In the genomic region with DNA sequence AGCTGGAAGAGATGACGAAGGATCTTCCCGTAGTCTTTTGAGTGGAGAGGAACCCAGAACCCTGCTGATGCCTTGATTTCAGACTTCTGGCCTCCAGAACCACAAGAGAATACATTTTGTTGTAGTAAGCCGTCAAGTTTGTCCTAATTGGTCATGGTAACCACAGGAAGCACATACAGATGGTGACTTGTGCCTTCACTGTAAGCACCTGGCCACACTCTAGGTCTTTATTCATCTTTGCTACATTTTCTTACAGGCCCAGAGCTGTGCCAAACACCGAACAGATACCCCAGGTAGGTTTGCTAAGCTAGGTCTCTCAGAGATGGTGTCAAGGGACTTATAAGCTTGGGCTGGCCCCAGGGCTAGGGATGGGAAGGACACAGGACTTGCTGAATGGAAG, we compare ENCODE assay signal across 18 cellular contexts. TPM values are rescaled to one million over a fixed set of nuclear protein-coding genes. Genes with fewer than 3 reads are reported as not detected.
DNase-seq lines count a peak whose midpoint lies in the region; ATAC-seq, FAIRE-seq and TF ChIP-seq lines count a peak whose summit lies in the region.
"Had no signal": no experiment of that assay in that cellular context is flagged by ENCODE, and none has a peak within 500 bp of the region (broad histone marks: within the 10 kb centered on the region; RNA-seq: fewer than 3 reads in every experiment).

No MANE protein-coding gene starts in this region.

- peaks cover 10 to 41% (median 37%) of the 10 kb centered on the region in 11 experiments for H3K27me3 ChIP-seq in BLaER1 treated with 17β-estradiol and CSF1 and Interleukin-3, amounts not matched to agents 10 nM and 100 nM
- no peaks in the 10 kb centered on the region for H3K27me3 ChIP-seq in MG63
- no peaks in the 10 kb centered on the region for H3K27me3 ChIP-seq in brain microvascular endothelial cell (replicated peaks)

- DNase-seq in MG63 (no peak), brain microvascular endothelial cell (no peak), HTR-8/SVneo (ENCODE audit: insufficient read length, low spot score) (no peak), NOMO-1 treated with dmso at 0.1 percent for 144 hours (lab: John Stamatoyannopoulos, UW; ENCODE audit: unreplicated experiment) (no peak)
- no peak for DNase-seq in stimulated activated CD4-positive, alpha-beta T cell treated with anti-CD3 and anti-CD28 coated beads, Interleukin-1b, Interleukin-23, amount 100 ng/mL, for 48 hours
- DNase-seq: activated CD4-positive, alpha-beta T cell treated with anti-CD3 and anti-CD28 coated beads for 48 hours; activated T-cell treated with anti-CD3 and anti-CD28 coated beads, Interleukin-2, amount 50 U/mL, for 1 hour; aorta; DMS 273 treated with DMSO at 0.1 percent for 48 hours; mesendoderm; stimulated activated CD4-positive, alpha-beta T cell treated with anti-CD3 and anti-CD28 coated beads, Interleukin-4, amount 100 ng/mL, for 4 hours had no signal

- peak overlapping the region; percentile 98 to 100 (median 99) for H3K4me3 Mint-ChIP-seq in nephron

- peaks cover 27 to 50% (median 36%) of the 10 kb centered on the region in 10 experiments for H3K4me1 ChIP-seq in BLaER1 treated with 17β-estradiol and CSF1 and Interleukin-3, amounts not matched to agents 10 nM and 100 nM

- H3K36me3 Mint-ChIP-seq in nephron (ENCODE audit: low read depth), result peaks cover 63% of the 10 kb centered on the region

- peak overlapping the region in 2 of 3 experiments; percentile 28 to 33 for H3K27ac Mint-ChIP-seq in nephron

- no peak for FAIRE-seq in HTR-8/SVneo (lab: Jason Lieb, UNC)
- FAIRE-seq: islet of Langerhans had no signal

- H3K4me3 ChIP-seq in BLaER1 treated with 17β-estradiol and CSF1 and Interleukin-3, amounts not matched to agents 10 nM and 100 nM, result no peak overlapping the region
- H3K4me3 ChIP-seq in MG63, result peak overlapping the region; percentile 94; the same call in 1 of the 2 replicates
- H3K4me3 ChIP-seq in brain microvascular endothelial cell (ENCODE audit: low read depth, low read length), result no peak overlapping the region
- H3K4me3 ChIP-seq: HAP-1 had no signal

- H3K4me2 ChIP-seq in BLaER1 treated with 17β-estradiol and CSF1 and Interleukin-3, amounts not matched to agents 10 nM and 100 nM, result peak overlapping the region in 6 of 11 experiments; percentile 1 to 29 (median 12); a peak in 5 of 22 replicates

- H3K4me1 Mint-ChIP-seq in nephron, result peaks cover 49% of the 10 kb centered on the region

- TF ChIP-seq CTCF in brain microvascular endothelial cell (IDR thresholded peaks at IDR 0.05; ENCODE audit: low read depth, low read length, missing control alignments) (no peak), nephron (IDR thresholded peaks at IDR 0.05; ENCODE audit: unreplicated experiment in 3 of 3) (no peak)

- H3K9me3 Mint-ChIP-seq in nephron, result peaks cover under 1% of the 10 kb centered on the region

- H3K9ac ChIP-seq in BLaER1 treated with 17β-estradiol and CSF1 and Interleukin-3, amounts not matched to agents 10 nM and 100 nM, result no peak overlapping the region

- H4K20me1 ChIP-seq in BLaER1 treated with 17β-estradiol and CSF1 and Interleukin-3, amounts not matched to agents 10 nM and 100 nM, result peaks cover 0 to 6% (median 0%) of the 10 kb centered on the region in 11 experiments; a peak in 1 of 22 replicates

- peaks cover 0 to 5% (median 1%) of the 10 kb centered on the region in 11 experiments; a peak in 8 of 22 replicates for H3K9me3 ChIP-seq in BLaER1 treated with 17β-estradiol and CSF1 and Interleukin-3, amounts not matched to agents 10 nM and 100 nM (replicated peaks in 1 of 11)
- no peaks in the 10 kb centered on the region; the same call in 1 of the 2 replicates for H3K9me3 ChIP-seq in MG63
- H3K9me3 ChIP-seq: HAP-1 had no signal

- H3K27ac ChIP-seq in BLaER1 treated with 17β-estradiol and CSF1 and Interleukin-3, amounts not matched to agents 10 nM and 100 nM, result no peak overlapping the region
- peak overlapping the region; percentile 98 for H3K27ac ChIP-seq in brain microvascular endothelial cell

- in situ Hi-C loops in brain microvascular endothelial cell (cut with HindIII; ENCODE audit: low pct_ligation_motif_present, low sequenced_read_pairs), result no loop called here

- H3K36me3 ChIP-seq in BLaER1 treated with 17β-estradiol and CSF1 and Interleukin-3, amounts not matched to agents 10 nM and 100 nM, result no peaks in the 10 kb centered on the region; a peak in 1 of 22 replicates
- H3K36me3 ChIP-seq in MG63 (peaks cover 83% of the 10 kb centered on the region), brain microvascular endothelial cell (replicated peaks) (peaks cover 79% of the 10 kb centered on the region)

- no peaks in the 10 kb centered on the region for H3K27me3 Mint-ChIP-seq in nephron (ENCODE audit: low read depth)

- no peak for ATAC-seq in GM21367 (IDR thresholded peaks at IDR 0.05; ENCODE audit: unreplicated experiment)

RNA-seq across cellular contexts. Expression of a gene that starts 4.8 kb away (rescaled TPM):
- 229 and 317 TPM in 2 replicates for total RNA-seq in MG63 (2014; rRNA removed; shearing (Covaris generic); ENCODE audit: low replicate concordance)

RNA-seq across cellular contexts. Expression of a gene that starts 30.7 kb away (rescaled TPM):
- not detected in 2 replicates for total RNA-seq in MG63 (2014; rRNA removed; shearing (Covaris generic); ENCODE audit: low replicate concordance)
- total RNA-seq: aorta, epithelial cell of proximal tubule, skeletal muscle tissue had no signal
